16 cellular contexts compared by ENCODE assay signal in genomic region chr12:981956-982355, GRCh38.
"Had no signal": no experiment of that assay in that cellular context is flagged by ENCODE, and none has a peak within 500 bp of the region (broad histone marks: within the 10 kb centered on the region; RNA-seq: fewer than 3 reads in every experiment).

No MANE protein-coding gene starts in this region.

- H3K27me3 ChIP-seq: sigmoid colon, spleen, upper lobe of right lung had no signal

- H3K4me3 ChIP-seq: sigmoid colon, spleen, thoracic aorta, upper lobe of right lung had no signal

- ATAC-seq: upper lobe of right lung, WTC11 had no signal

- H3K36me3 ChIP-seq: spleen, thoracic aorta, upper lobe of right lung had no signal

- H3K27ac ChIP-seq: sigmoid colon, spleen, thoracic aorta, upper lobe of right lung had no signal

- DNase-seq: activated CD4-positive, alpha-beta memory T cell treated with anti-CD3 and anti-CD28 coated beads, Interleukin-2, amount 10 ng/mL, durations not matched to agents 7 days and 5 days; activated CD4-positive, alpha-beta T cell treated with anti-CD3 and anti-CD28 coated beads for 48 hours; activated CD8-positive, alpha-beta memory T cell treated with anti-CD3 and anti-CD28 coated beads, Interleukin-2, amount 10 ng/mL, durations not matched to agents 7 days and 5 days; activated naive CD4-positive, alpha-beta T cell; effector CD4-positive, alpha-beta T cell; foreskin melanocyte; glutamatergic neuron; hippocampal formation; midbrain; sigmoid colon; spleen; stimulated activated CD4-positive, alpha-beta T cell treated with anti-CD3 and anti-CD28 coated beads, Interleukin-4, amount 100 ng/mL, for 4 hours; stimulated activated naive B cell treated with anti-CD40 and anti-IgM and Interleukin-4, amounts not matched to agents 10 μg/mL and 1 μg/mL and 100 μg/mL, for 72 hours; upper lobe of right lung had no signal

- H3K4me1 ChIP-seq: sigmoid colon, spleen, upper lobe of right lung had no signal

- H3K9me3 ChIP-seq: sigmoid colon, spleen, thoracic aorta, upper lobe of right lung had no signal
